ENCODE assay signal across 1 cellular context in the genomic region with DNA sequence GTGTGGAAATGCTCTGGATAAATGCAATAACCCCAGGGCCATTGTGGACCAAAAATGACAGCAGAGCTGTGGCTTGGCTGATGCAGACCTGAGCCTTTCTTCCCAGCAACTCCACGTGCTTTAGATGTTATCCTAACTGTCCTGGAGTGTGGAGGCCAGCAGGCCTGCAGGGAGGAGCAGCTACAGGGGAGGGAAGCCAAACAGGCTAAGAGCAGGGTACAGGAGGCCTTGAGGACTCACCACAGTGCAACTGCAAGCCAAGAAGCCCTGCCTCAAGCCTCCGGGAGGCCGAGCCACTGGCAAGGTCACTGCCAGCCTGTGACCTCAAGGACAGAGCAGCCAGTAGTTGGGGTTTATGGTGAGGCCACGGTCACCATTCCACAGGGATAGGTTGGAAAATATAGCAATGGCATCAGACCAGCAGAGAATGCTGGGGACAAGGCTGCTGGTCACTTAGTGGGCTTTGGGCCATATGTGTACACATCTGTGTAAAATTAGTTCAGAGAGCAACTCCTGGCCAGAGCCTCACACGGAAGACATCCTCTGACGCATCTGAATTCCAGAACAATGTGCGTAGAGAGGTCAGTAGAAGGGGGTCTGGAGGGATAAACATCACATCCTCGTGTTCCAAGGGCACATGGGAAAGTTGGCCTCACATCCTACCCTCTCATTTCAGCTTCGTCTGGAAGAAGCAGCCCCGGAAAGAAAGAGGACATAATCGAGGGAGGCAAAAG.
TF ChIP-seq lines count a peak whose summit lies in the region.

No MANE protein-coding gene starts in this region.

TF ChIP-seq in HepG2, 621 proteins besides CTCF, POLR2A, EP300 and RAD21:
- TF ChIP-seq, protein P1, sequence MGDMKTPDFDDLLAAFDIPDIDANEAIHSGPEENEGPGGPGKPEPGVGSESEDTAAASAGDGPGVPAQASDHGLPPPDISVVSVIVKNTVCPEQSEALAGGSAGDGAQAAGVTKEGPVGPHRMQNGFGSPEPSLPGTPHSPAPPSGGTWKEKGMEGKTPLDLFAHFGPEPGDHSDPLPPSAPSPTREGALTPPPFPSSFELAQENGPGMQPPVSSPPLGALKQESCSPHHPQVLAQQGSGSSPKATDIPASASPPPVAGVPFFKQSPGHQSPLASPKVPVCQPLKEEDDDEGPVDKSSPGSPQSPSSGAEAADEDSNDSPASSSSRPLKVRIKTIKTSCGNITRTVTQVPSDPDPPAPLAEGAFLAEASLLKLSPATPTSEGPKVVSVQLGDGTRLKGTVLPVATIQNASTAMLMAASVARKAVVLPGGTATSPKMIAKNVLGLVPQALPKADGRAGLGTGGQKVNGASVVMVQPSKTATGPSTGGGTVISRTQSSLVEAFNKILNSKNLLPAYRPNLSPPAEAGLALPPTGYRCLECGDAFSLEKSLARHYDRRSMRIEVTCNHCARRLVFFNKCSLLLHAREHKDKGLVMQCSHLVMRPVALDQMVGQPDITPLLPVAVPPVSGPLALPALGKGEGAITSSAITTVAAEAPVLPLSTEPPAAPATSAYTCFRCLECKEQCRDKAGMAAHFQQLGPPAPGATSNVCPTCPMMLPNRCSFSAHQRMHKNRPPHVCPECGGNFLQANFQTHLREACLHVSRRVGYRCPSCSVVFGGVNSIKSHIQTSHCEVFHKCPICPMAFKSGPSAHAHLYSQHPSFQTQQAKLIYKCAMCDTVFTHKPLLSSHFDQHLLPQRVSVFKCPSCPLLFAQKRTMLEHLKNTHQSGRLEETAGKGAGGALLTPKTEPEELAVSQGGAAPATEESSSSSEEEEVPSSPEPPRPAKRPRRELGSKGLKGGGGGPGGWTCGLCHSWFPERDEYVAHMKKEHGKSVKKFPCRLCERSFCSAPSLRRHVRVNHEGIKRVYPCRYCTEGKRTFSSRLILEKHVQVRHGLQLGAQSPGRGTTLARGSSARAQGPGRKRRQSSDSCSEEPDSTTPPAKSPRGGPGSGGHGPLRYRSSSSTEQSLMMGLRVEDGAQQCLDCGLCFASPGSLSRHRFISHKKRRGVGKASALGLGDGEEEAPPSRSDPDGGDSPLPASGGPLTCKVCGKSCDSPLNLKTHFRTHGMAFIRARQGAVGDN (CRISPR knock-in tag; IDR thresholded peaks at IDR 0.05): peak; percentile 60
- TF ChIP-seq, protein P2, sequence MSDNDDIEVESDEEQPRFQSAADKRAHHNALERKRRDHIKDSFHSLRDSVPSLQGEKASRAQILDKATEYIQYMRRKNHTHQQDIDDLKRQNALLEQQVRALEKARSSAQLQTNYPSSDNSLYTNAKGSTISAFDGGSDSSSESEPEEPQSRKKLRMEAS (IDR thresholded peaks at IDR 0.05): 0 out of 2 replicates have a peak, but pooled peaks have one; percentile 17
- TF ChIP-seq ZFX (CRISPR knock-in tag; IDR thresholded peaks at IDR 0.05; ENCODE audit: low read depth) (0 out of 2 replicates have a peak, but pooled peaks have one; percentile 12), BORCS8-MEF2B (CRISPR knock-in tag; IDR thresholded peaks at IDR 0.05) (0 out of 2 replicates have a peak, but pooled peaks have one; percentile 22), TEAD3 (CRISPR knock-in tag; optimal IDR thresholded peaks at IDR 0.05; ENCODE audit: borderline replicate concordance) (peak; percentile 31), EEA1 (CRISPR knock-in tag; IDR thresholded peaks at IDR 0.05; ENCODE audit: borderline replicate concordance) (no peak), SATB2 (CRISPR knock-in tag; IDR thresholded peaks at IDR 0.05) (no peak), GATA4 (IDR thresholded peaks at IDR 0.05; ENCODE audit: borderline replicate concordance, low read depth) (no peak), ZNF317 (CRISPR knock-in tag; IDR thresholded peaks at IDR 0.05) (no peak), TBX2 (CRISPR knock-in tag; IDR thresholded peaks at IDR 0.05; ENCODE audit: borderline replicate concordance) (0 out of 2 replicates have a peak, but pooled peaks have one; percentile 22)
